Comparison of ENCODE assay signal across 29 cellular contexts in the genomic region with DNA sequence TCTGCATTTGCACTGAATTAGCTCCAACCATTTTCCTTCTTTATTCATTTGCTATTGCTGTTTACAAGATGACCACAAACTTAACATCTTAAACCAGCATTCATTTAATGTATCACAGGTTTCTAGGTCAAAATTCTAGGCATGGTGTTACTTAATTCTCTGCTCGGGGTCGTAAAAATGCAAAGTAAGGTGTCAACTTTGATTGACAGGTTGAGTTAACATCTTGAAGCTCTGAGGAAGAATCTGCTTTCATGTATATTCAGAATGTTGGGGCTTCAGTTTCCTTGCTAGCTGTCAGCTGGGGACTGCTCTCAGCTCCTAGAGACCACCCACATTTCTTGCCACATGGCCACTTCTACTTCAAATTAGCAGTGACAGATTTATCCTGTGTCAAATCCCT.
"Had no signal": no experiment of that assay in that cellular context is flagged by ENCODE, and none has a peak within 500 bp of the region (broad histone marks: within the 10 kb centered on the region; RNA-seq: fewer than 3 reads in every experiment).

No MANE protein-coding gene starts in this region.

- H3K9me3 ChIP-seq: ascending aorta, breast epithelium, colonic mucosa, esophagus muscularis mucosa, gastrocnemius medialis had no signal

- H3K36me3 ChIP-seq: ascending aorta, breast epithelium, cardiac muscle cell, colonic mucosa, esophagus muscularis mucosa, gastrocnemius medialis, heart right ventricle had no signal

- H3K4me1 ChIP-seq: ascending aorta, breast epithelium, colonic mucosa, esophagus muscularis mucosa, foreskin keratinocyte, gastrocnemius medialis, heart right ventricle had no signal

- H3K4me3 ChIP-seq: ascending aorta, breast epithelium, cardiac muscle cell, colonic mucosa, esophagus muscularis mucosa, gastrocnemius medialis, heart right ventricle had no signal

- H3K27ac ChIP-seq: ascending aorta, breast epithelium, cardiac muscle cell, colonic mucosa, esophagus muscularis mucosa, foreskin keratinocyte, gastrocnemius medialis, heart right ventricle had no signal

- DNase-seq: activated CD4-positive, alpha-beta memory T cell treated with anti-CD3 and anti-CD28 coated beads, Interleukin-2, amount 10 ng/mL, durations not matched to agents 7 days and 5 days; activated CD4-positive, alpha-beta T cell treated with anti-CD3 and anti-CD28 coated beads for 36 hours; activated CD4-positive, alpha-beta T cell treated with anti-CD3 and anti-CD28 coated beads, Interleukin-2, amount 10 ng/mL, durations not matched to agents 7 days and 5 days; activated CD4-positive, alpha-beta T cell treated with anti-CD3 and anti-CD28 coated beads, Interleukin-2, amount 50 U/mL, for 4 hours; activated CD4-positive, CD25-positive, alpha-beta regulatory T cell; activated CD4-positive, CD25-positive, alpha-beta regulatory T cell treated with anti-CD3 and anti-CD28 coated beads, Interleukin-2, amount 50 U/mL, for 72 hours; activated CD8-positive, alpha-beta memory T cell treated with anti-CD3 and anti-CD28 coated beads, Interleukin-2, amount 50 U/mL, for 48 hours; activated gamma-delta T cell; activated naive CD4-positive, alpha-beta T cell; activated naive CD4-positive, alpha-beta T cell treated with anti-CD3 and anti-CD28 coated beads, Interleukin-2, amount 10 ng/mL, durations not matched to agents 7 days and 5 days; activated naive CD8-positive, alpha-beta T cell treated with anti-CD3 and anti-CD28 coated beads, Interleukin-2, amount 10 ng/mL, durations not matched to agents 7 days and 5 days; activated T-cell treated with anti-CD3 and anti-CD28 coated beads for 4 hours; activated T-cell treated with anti-CD3 and anti-CD28 coated beads, Interleukin-2, amount 50 U/mL, for 24 hours; activated T-cell treated with anti-CD3 and anti-CD28 coated beads, Interleukin-2, amount 50 U/mL, for 72 hours; central memory CD4-positive, alpha-beta T cell; cerebellar nuclear complex; colonic mucosa; effector memory CD8-positive, alpha-beta T cell; erythroblast; foreskin keratinocyte; gastrocnemius medialis; heart right ventricle; T-helper 1 cell; T-helper 17 cell; T1000 had no signal

- H3K27me3 ChIP-seq: ascending aorta, breast epithelium, cardiac muscle cell, colonic mucosa, esophagus muscularis mucosa, foreskin keratinocyte, gastrocnemius medialis, heart right ventricle had no signal
